In the genomic region with DNA sequence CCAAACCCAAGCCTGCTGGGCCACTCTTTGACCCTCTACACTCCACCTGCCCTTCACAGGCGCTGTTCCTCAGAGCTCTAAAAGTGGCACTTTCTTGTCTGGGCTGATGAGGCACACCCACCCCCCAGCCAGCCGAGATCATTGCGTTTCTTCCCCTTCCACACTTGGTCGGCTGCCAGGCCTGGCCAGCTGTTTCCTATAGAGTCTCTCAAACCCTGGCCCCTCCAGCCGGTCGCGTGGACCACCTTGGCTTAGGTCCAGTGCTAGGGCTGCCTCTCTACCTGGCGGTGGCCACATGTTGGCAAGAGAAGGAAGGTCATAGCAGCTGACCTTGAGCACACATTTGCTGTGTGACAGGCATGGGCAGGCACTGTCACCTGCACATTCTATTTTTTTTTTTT, we compare ENCODE assay signal across 9 cellular contexts.
DNase-seq lines count a peak whose midpoint lies in the region; ATAC-seq and TF ChIP-seq lines count a peak whose summit lies in the region.
"Had no signal": no experiment of that assay in that cellular context is flagged by ENCODE, and none has a peak within 500 bp of the region (broad histone marks: within the 10 kb centered on the region; RNA-seq: fewer than 3 reads in every experiment).

No MANE protein-coding gene starts in this region.

- peak overlapping the region; percentile 86 for H3K27ac Mint-ChIP-seq in dendritic cell treated with granulocyte-macrophage colony-stimulating factor and Interleukin-4, amounts not matched to agents 40 ng/mL and 50 ng/mL, for 4 days
- H3K27ac Mint-ChIP-seq in naive B cell, result peak overlapping the region in 5 of 6 donors; percentile 42 to 97 (median 84)

- peak overlapping the region; percentile 67 for H3K4me3 Mint-ChIP-seq in dendritic cell treated with granulocyte-macrophage colony-stimulating factor and Interleukin-4, amounts not matched to agents 40 ng/mL and 50 ng/mL, for 4 days
- H3K4me3 Mint-ChIP-seq in naive B cell, result peak overlapping the region in 5 of 8 donors; percentile 42 to 82 (median 72)

- peaks cover 66% of the 10 kb centered on the region for H3K4me1 Mint-ChIP-seq in dendritic cell treated with granulocyte-macrophage colony-stimulating factor and Interleukin-4, amounts not matched to agents 40 ng/mL and 50 ng/mL, for 4 days (ENCODE audit: low read depth)
- H3K4me1 Mint-ChIP-seq in naive B cell, result peaks cover 37 to 50% (median 48%) of the 10 kb centered on the region in 3 donors

- no peaks in the 10 kb centered on the region for H3K79me2 ChIP-seq in OCI-LY7 (ENCODE audit: insufficient read depth, low read depth, low read length)

- peak; percentile 44 to 47 for ATAC-seq in naive B cell (ENCODE audit: low read depth in 2 of 2)
- no peak for ATAC-seq in HG03520 (IDR thresholded peaks at IDR 0.05; ENCODE audit: unreplicated experiment)

- H3K36me3 ChIP-seq in OCI-LY7 (ENCODE audit: insufficient read depth, low read length), result peaks cover 80% of the 10 kb centered on the region

- intact Hi-C loops in dendritic cell treated with granulocyte-macrophage colony-stimulating factor and Interleukin-4, amounts not matched to agents 40 ng/mL and 50 ng/mL, for 4 days (cut with micrococcal nuclease), result no loop called here
- intact Hi-C loops in OCI-LY7 (cut with micrococcal nuclease; ENCODE audit: unreplicated experiment), result no loop called here

- no peaks in the 10 kb centered on the region for H3K9me3 ChIP-seq in OCI-LY7 (ENCODE audit: low read length)

- H3K4me1 ChIP-seq in OCI-LY7 (ENCODE audit: insufficient read depth, low read length, poor library complexity, severe bottlenecking), result no peaks in the 10 kb centered on the region

- no peaks in the 10 kb centered on the region for H3K27me3 Mint-ChIP-seq in dendritic cell treated with granulocyte-macrophage colony-stimulating factor and Interleukin-4, amounts not matched to agents 40 ng/mL and 50 ng/mL, for 4 days
- H3K27me3 Mint-ChIP-seq in naive B cell, result no peaks in the 10 kb centered on the region

- H2AFZ ChIP-seq in OCI-LY7 (ENCODE audit: low read length), result no peak overlapping the region

- peaks cover 55% of the 10 kb centered on the region for H3K36me3 Mint-ChIP-seq in dendritic cell treated with granulocyte-macrophage colony-stimulating factor and Interleukin-4, amounts not matched to agents 40 ng/mL and 50 ng/mL, for 4 days (ENCODE audit: low read depth)
- H3K36me3 Mint-ChIP-seq in naive B cell, result peaks cover 5 to 7% of the 10 kb centered on the region in 2 donors

- H3K4me2 ChIP-seq in OCI-LY7 (ENCODE audit: low read length), result no peak overlapping the region

- DNase-seq in KG1 (lab: John Stamatoyannopoulos, UW), result peak; percentile 46
- no peak for DNase-seq in naive B cell
- no peak for DNase-seq in dedifferentiated amniotic fluid mesenchymal stem cell (ENCODE audit: extremely low spot score)
- DNase-seq in HPDE6-E6E7 (ENCODE audit: extremely low spot score), result no peak
- DNase-seq in OCI-LY7 (ENCODE audit: low spot score), result no peak
- DNase-seq: NCI-H1417 treated with DMSO at 0.1 percent for 48 hours had no signal

- CTCF ChIA-PET in OCI-LY7 (lab: Charles Lee; ENCODE audit: unreplicated experiment), result no interaction called here

- H3K9me3 Mint-ChIP-seq in dendritic cell treated with granulocyte-macrophage colony-stimulating factor and Interleukin-4, amounts not matched to agents 40 ng/mL and 50 ng/mL, for 4 days, result no peaks in the 10 kb centered on the region
- no peaks in the 10 kb centered on the region for H3K9me3 Mint-ChIP-seq in naive B cell

- H3K27ac ChIP-seq in 22Rv1 (0 out of 2 replicates have a peak overlapping the region, but pooled peaks have one; percentile 13), OCI-LY7 (ENCODE audit: low read depth, low read length, poor library complexity, severe bottlenecking) (no peak overlapping the region)

- BruUV-seq in OCI-LY7 (replicated peaks; lab: Mats Ljungman, UMichigan), result no TSS peak

- H3K4me3 ChIP-seq in OCI-LY7 (ENCODE audit: low read depth, low read length, poor library complexity, severe bottlenecking), result no peak overlapping the region

- no peak for TF ChIP-seq CTCF in 22Rv1 (IDR thresholded peaks at IDR 0.05)
- no peak for TF ChIP-seq CTCF in OCI-LY7 (conservative IDR thresholded peaks at IDR 0.05; ENCODE audit: low read length)

- no peaks in the 10 kb centered on the region for H4K20me1 ChIP-seq in OCI-LY7 (ENCODE audit: insufficient read depth, low read length)

- no peaks in the 10 kb centered on the region for H3K9me2 ChIP-seq in OCI-LY7 (ENCODE audit: insufficient read depth, low read length)

- POLR2A ChIA-PET in OCI-LY7 (lab: Charles Lee), result interaction anchor here (0.6 kb wide), 1 partner anchor 57 kb away, joined by 3 read pairs; no protein-coding TSS in a partner anchor
